16 cellular contexts compared by ENCODE assay signal in the genomic region with DNA sequence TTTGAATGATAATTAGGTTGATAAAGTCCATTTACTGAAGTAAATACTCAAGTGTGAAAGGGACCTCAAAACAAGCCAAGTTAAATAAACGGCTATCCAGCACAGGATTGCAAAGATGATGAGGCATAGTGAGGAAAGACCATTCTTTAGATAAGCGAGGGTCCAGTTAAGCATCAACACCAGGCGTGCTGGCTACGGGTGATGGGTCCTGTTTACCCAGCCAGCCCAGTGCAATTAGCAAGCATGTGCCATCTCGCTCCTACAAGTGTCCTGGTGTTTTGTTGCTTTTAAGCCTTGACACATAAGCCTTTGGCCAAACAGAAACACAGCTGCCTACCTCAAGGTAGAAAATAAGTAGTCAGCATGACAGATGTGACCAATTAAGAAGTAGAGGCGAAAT. TPM values are rescaled to one million over a fixed set of nuclear protein-coding genes. Genes with fewer than 3 reads are reported as not detected.
DNase-seq lines count a peak whose midpoint lies in the region; ATAC-seq and TF ChIP-seq lines count a peak whose summit lies in the region.
"Had no signal": no experiment of that assay in that cellular context is flagged by ENCODE, and none has a peak within 500 bp of the region (broad histone marks: within the 10 kb centered on the region; RNA-seq: fewer than 3 reads in every experiment).

No MANE protein-coding gene starts in this region.

- peak overlapping the region; percentile 93 for H3K4me3 ChIP-seq in cardiac muscle cell
- H3K4me3 ChIP-seq in mesendoderm (ENCODE audit: low read length), result no peak overlapping the region
- H3K4me3 ChIP-seq: ovary, spleen had no signal

- peaks cover 87% of the 10 kb centered on the region for H3K4me1 ChIP-seq in cardiac muscle cell (ENCODE audit: low read depth)
- H3K4me1 ChIP-seq in mesendoderm (ENCODE audit: control insufficient read depth, low read depth, low read length), result peaks cover 14% of the 10 kb centered on the region
- H3K4me1 ChIP-seq: spleen had no signal

- no peak overlapping the region for H3K4ac ChIP-seq in mesendoderm (ENCODE audit: low read depth, low read length)

- no peak overlapping the region for H4K8ac ChIP-seq in mesendoderm (ENCODE audit: low read depth, low read length)

- no peak overlapping the region for H2BK5ac ChIP-seq in mesendoderm (ENCODE audit: low read length)

- H3K27ac ChIP-seq in cardiac muscle cell, result peak overlapping the region; percentile 71
- H3K27ac ChIP-seq in mesendoderm (ENCODE audit: low read depth, low read length), result peak overlapping the region; percentile 40
- H3K27ac ChIP-seq: epithelial cell of prostate, ovary, spleen had no signal

- H3K27me3 ChIP-seq in cardiac muscle cell (no peaks in the 10 kb centered on the region), mesendoderm (ENCODE audit: insufficient read depth, low read length, poor library complexity) (no peaks in the 10 kb centered on the region)
- H3K27me3 ChIP-seq: ovary had no signal

- no peak for ATAC-seq in Right ventricle myocardium superior (ENCODE audit: poor library complexity)
- ATAC-seq in HG02610 (IDR thresholded peaks at IDR 0.05; ENCODE audit: unreplicated experiment), result no peak
- no peak for ATAC-seq in GM21529 (IDR thresholded peaks at IDR 0.05; ENCODE audit: unreplicated experiment)
- ATAC-seq: activated naive CD4-positive, alpha-beta T cell treated with anti-CD3 and anti-CD28 coated beads, Interleukin-2, amount 50 U/mL, for 72 hours had no signal

- H3K56ac ChIP-seq in mesendoderm (ENCODE audit: low read length), result no peak overlapping the region

- H3K79me1 ChIP-seq in mesendoderm (ENCODE audit: low read length), result no peaks in the 10 kb centered on the region

- intact Hi-C loops in Right ventricle myocardium superior (cut with DNase I), result no loop called here

- H3K36me3 ChIP-seq in cardiac muscle cell (peaks cover 33% of the 10 kb centered on the region), mesendoderm (ENCODE audit: control insufficient read depth, insufficient read depth, low read length) (no peaks in the 10 kb centered on the region)
- H3K36me3 ChIP-seq: ovary, spleen had no signal

- H3K79me2 ChIP-seq in mesendoderm (ENCODE audit: control insufficient read depth, insufficient read depth, low read length), result no peaks in the 10 kb centered on the region

- DNase-seq in cardiac muscle cell (ENCODE audit: low read depth in 1 of 2, low spot score in 1 of 2), result peak; percentile 28 to 52
- no peak for DNase-seq in Right ventricle myocardium superior
- peak; percentile 21 for DNase-seq in NCI-H460 (ENCODE audit: extremely low read depth, low read depth)
- DNase-seq in astrocyte of the hippocampus (ENCODE audit: low read depth, low spot score), result peak; percentile 56
- DNase-seq in mesendoderm, result peak; percentile 89
- no peak for DNase-seq in activated naive CD4-positive, alpha-beta T cell treated with anti-CD3 and anti-CD28 coated beads, Interleukin-2, amount 50 U/mL, for 16 hours
- DNase-seq: activated CD4-positive, alpha-beta T cell treated with anti-CD3 and anti-CD28 coated beads for 1 hour; Karpas-422; kidney glomerular epithelial cell; ovary; spleen; T-helper 2 cell had no signal

- H3K4me2 ChIP-seq in mesendoderm (ENCODE audit: low read length), result no peak overlapping the region

- H2BK120ac ChIP-seq in mesendoderm (ENCODE audit: low read depth, low read length), result no peak overlapping the region

- no peak overlapping the region for H3K9ac ChIP-seq in mesendoderm (ENCODE audit: low read length)

- no peak overlapping the region for H3K23ac ChIP-seq in mesendoderm (ENCODE audit: low read length)

- H2BK15ac ChIP-seq in mesendoderm (replicated peaks; ENCODE audit: low read depth), result no peak overlapping the region

- H4K5ac ChIP-seq in mesendoderm (ENCODE audit: low read length), result no peak overlapping the region

- no CpG with 5 or more reads among the region's 6 CpGs for WGBS in mesendoderm (ENCODE audit: extremely low coverage, insufficient coverage, low lambda C conversion rate)

- TF ChIP-seq CTCF in cardiac muscle cell (IDR thresholded peaks at IDR 0.05; ENCODE audit: low read depth, low read length), result no peak

- no peaks in the 10 kb centered on the region for H3K9me3 ChIP-seq in cardiac muscle cell (ENCODE audit: low read depth)
- H3K9me3 ChIP-seq: ovary, spleen had no signal

- H2AK5ac ChIP-seq in mesendoderm (ENCODE audit: low read length), result no peak overlapping the region

- H3K18ac ChIP-seq in mesendoderm (ENCODE audit: low read length), result no peak overlapping the region

RNA-seq across cellular contexts. Expression of a gene that starts 7.1 kb away (rescaled TPM):
- 270 and 489 TPM in 2 replicates for total RNA-seq in cardiac muscle cell
- polyA plus RNA-seq in cardiac muscle cell, result 247 and 317 TPM in 2 replicates
- 623 TPM for total RNA-seq in Right ventricle myocardium superior
- total RNA-seq in NCI-H460 (2014; rRNA removed; shearing (Covaris generic)), result 11.4 and 13.0 TPM in 2 replicates
- polyA plus RNA-seq in NCI-H460 (2014; cell fraction: nucleus; rRNA removed), result 7.2 and 8.0 TPM in 2 replicates
- 5.3 TPM for polyA plus RNA-seq in mesendoderm (2013, experiment 1 of 2)
- 5.2 TPM for polyA plus RNA-seq in mesendoderm (2013, experiment 2 of 2)

Comparison
In these comparisons a context has a peak if more than half of its experiments do, and no peak if none do; other contexts are left out.
1. DNase-seq: peak in cardiac muscle cell (2 of 2), NCI-H460 (single experiment), astrocyte of the hippocampus (single experiment) and mesendoderm (single experiment); none in Right ventricle myocardium superior (single experiment) and activated naive CD4-positive, alpha-beta T cell treated with anti-CD3 and anti-CD28 coated beads, Interleukin-2, amount 50 U/mL, for 16 hours (single experiment).
2. RNA of a gene that starts 7.1 kb away (total RNA-seq): 623 TPM in Right ventricle myocardium superior (single experiment) and 270 to 489 TPM in cardiac muscle cell; 11.4 to 13.0 TPM in NCI-H460; every median in the first group is over 10 times any median in the second.